ENCODE assay signal across 8 cellular contexts in the genomic region with DNA sequence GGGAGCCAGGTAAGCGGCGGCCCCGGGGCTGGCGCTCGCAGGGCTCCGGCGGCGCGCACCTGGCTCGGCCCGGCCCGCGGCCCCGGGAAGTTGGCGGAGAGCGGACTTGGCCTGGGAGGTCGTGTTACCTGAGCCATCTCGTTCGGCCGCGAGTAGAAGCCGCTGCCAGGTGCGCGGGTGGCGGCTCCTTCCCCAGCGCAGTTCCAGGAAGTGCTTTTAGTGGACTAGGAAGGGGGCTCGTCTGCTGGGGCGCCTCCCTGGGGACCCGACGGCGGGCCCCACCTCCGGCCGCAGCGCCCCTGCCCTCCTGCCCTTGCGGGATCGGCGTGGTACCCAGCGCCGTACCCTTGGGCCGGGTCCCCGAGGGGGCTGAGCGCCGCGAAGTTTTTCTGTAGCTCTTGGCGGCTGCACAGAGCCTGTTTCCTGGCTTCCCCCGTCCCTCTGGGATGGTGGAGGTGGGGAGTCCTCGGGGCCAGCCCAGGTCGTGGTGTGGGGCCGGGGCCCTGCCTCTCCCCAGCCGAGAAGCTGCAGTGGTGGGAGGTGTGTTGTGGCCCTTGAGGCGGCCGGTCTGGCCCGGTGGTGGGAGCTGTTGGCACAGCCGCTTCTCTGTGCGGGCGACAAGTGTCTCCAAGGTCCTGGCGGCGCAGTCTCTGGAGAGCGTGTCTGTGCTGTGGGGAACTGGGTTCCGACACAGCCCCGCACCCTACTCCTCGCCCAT.
DNase-seq lines count a peak whose midpoint lies in the region; ATAC-seq lines count a peak whose summit lies in the region.

No MANE protein-coding gene starts in this region.

- no peak for ATAC-seq in CD4-positive, CD25-positive, alpha-beta regulatory T cell (ENCODE audit: low read depth in 2 of 2)
- peak; percentile 14 for ATAC-seq in GM21423 (IDR thresholded peaks at IDR 0.05; ENCODE audit: unreplicated experiment)
- peak in 1 of 2 donors; percentile 10 for ATAC-seq in stimulated activated naive B cell treated with anti-CD40 and anti-IgM and Interleukin-4, amounts not matched to agents 10 μg/mL and 1 μg/mL and 100 μg/mL, for 72 hours (replicated peaks)

- peak overlapping the region; percentile 82 for H3K4me3 ChIP-seq in CD4-positive, CD25-positive, alpha-beta regulatory T cell (ENCODE audit: low read depth, low read length)
- peak overlapping the region; percentile 55 for H3K4me3 ChIP-seq in Jurkat, Clone E6-1 (ENCODE audit: low read length)

- no peaks in the 10 kb centered on the region for H3K27me3 ChIP-seq in CD4-positive, CD25-positive, alpha-beta regulatory T cell (ENCODE audit: control insufficient read depth, insufficient read depth, low read length)

- peak overlapping the region; percentile 89 to 97 (median 94) for H3K4me3 Mint-ChIP-seq in CD4-positive, CD25-positive, alpha-beta regulatory T cell
- peak overlapping the region; percentile 87 for H3K4me3 Mint-ChIP-seq in activated naive CD8-positive, alpha-beta T cell treated with anti-CD3 and anti-CD28 coated beads for 36 hours
- H3K4me3 Mint-ChIP-seq in stimulated activated naive B cell treated with anti-CD40 and anti-IgM and Interleukin-4, amounts not matched to agents 10 μg/mL and 1 μg/mL and 100 μg/mL, for 72 hours: peak overlapping the region; percentile 95 to 96

- H3K9me3 ChIP-seq in CD4-positive, CD25-positive, alpha-beta regulatory T cell (ENCODE audit: control insufficient read depth in 2 of 2, low read length in 2 of 2): no peaks in the 10 kb centered on the region

- peaks cover 57% of the 10 kb centered on the region for H3K4me1 ChIP-seq in CD4-positive, CD25-positive, alpha-beta regulatory T cell (ENCODE audit: control insufficient read depth, insufficient read depth, low read length, poor library complexity, severe bottlenecking)

- DNase-seq in CD4-positive, CD25-positive, alpha-beta regulatory T cell: peak in 2 of 3 donors; percentile 34 to 58
- no peak for DNase-seq in Jurkat, Clone E6-1 (ENCODE audit: low read depth, low spot score)
- peak; percentile 34 for DNase-seq in activated naive CD8-positive, alpha-beta T cell treated with anti-CD3 and anti-CD28 coated beads for 36 hours
- peak; percentile 81 for DNase-seq in islet precursor cell
- DNase-seq in stimulated activated naive B cell treated with anti-CD40 and anti-IgM and Interleukin-4, amounts not matched to agents 10 μg/mL and 1 μg/mL and 100 μg/mL, for 72 hours: no peak
- no peak for DNase-seq in DMS 273 (lab: John Stamatoyannopoulos, UW; ENCODE audit: unreplicated experiment)
- no peak for DNase-seq in mesenteric fat pad (ENCODE audit: low spot score)

- no peaks in the 10 kb centered on the region for H3K36me3 ChIP-seq in CD4-positive, CD25-positive, alpha-beta regulatory T cell (ENCODE audit: control insufficient read depth, insufficient read depth, low read length)

- peak overlapping the region; percentile 90 for H3K27ac ChIP-seq in CD4-positive, CD25-positive, alpha-beta regulatory T cell (ENCODE audit: insufficient read depth, low read length, poor library complexity, severe bottlenecking)

- peaks cover 5 to 59% (median 45%) of the 10 kb centered on the region in 4 donors for H3K4me1 Mint-ChIP-seq in CD4-positive, CD25-positive, alpha-beta regulatory T cell
- peaks cover 53% of the 10 kb centered on the region for H3K4me1 Mint-ChIP-seq in activated naive CD8-positive, alpha-beta T cell treated with anti-CD3 and anti-CD28 coated beads for 36 hours
- H3K4me1 Mint-ChIP-seq in stimulated activated naive B cell treated with anti-CD40 and anti-IgM and Interleukin-4, amounts not matched to agents 10 μg/mL and 1 μg/mL and 100 μg/mL, for 72 hours: peaks cover 52 to 61% of the 10 kb centered on the region in 2 donors

- peak overlapping the region; percentile 87 to 99 (median 96) for H3K27ac Mint-ChIP-seq in CD4-positive, CD25-positive, alpha-beta regulatory T cell
- peak overlapping the region; percentile 72 for H3K27ac Mint-ChIP-seq in activated naive CD8-positive, alpha-beta T cell treated with anti-CD3 and anti-CD28 coated beads for 36 hours
- H3K27ac Mint-ChIP-seq in stimulated activated naive B cell treated with anti-CD40 and anti-IgM and Interleukin-4, amounts not matched to agents 10 μg/mL and 1 μg/mL and 100 μg/mL, for 72 hours: peak overlapping the region; percentile 89

- H3K27me3 Mint-ChIP-seq in CD4-positive, CD25-positive, alpha-beta regulatory T cell: no peaks in the 10 kb centered on the region
- no peaks in the 10 kb centered on the region for H3K27me3 Mint-ChIP-seq in activated naive CD8-positive, alpha-beta T cell treated with anti-CD3 and anti-CD28 coated beads for 36 hours
- no peaks in the 10 kb centered on the region for H3K27me3 Mint-ChIP-seq in stimulated activated naive B cell treated with anti-CD40 and anti-IgM and Interleukin-4, amounts not matched to agents 10 μg/mL and 1 μg/mL and 100 μg/mL, for 72 hours

- H3K36me3 Mint-ChIP-seq in CD4-positive, CD25-positive, alpha-beta regulatory T cell: no peaks in the 10 kb centered on the region
- H3K36me3 Mint-ChIP-seq in activated naive CD8-positive, alpha-beta T cell treated with anti-CD3 and anti-CD28 coated beads for 36 hours: peaks cover 5% of the 10 kb centered on the region
- H3K36me3 Mint-ChIP-seq in stimulated activated naive B cell treated with anti-CD40 and anti-IgM and Interleukin-4, amounts not matched to agents 10 μg/mL and 1 μg/mL and 100 μg/mL, for 72 hours: peaks cover 0 to 3% of the 10 kb centered on the region in 2 donors

- no peaks in the 10 kb centered on the region for H3K9me3 Mint-ChIP-seq in CD4-positive, CD25-positive, alpha-beta regulatory T cell
- no peaks in the 10 kb centered on the region for H3K9me3 Mint-ChIP-seq in activated naive CD8-positive, alpha-beta T cell treated with anti-CD3 and anti-CD28 coated beads for 36 hours
- no peaks in the 10 kb centered on the region for H3K9me3 Mint-ChIP-seq in stimulated activated naive B cell treated with anti-CD40 and anti-IgM and Interleukin-4, amounts not matched to agents 10 μg/mL and 1 μg/mL and 100 μg/mL, for 72 hours

Comparison
In these comparisons a context has a peak if more than half of its experiments do, and no peak if none do; other contexts are left out.
1. DNase-seq: peak in CD4-positive, CD25-positive, alpha-beta regulatory T cell (2 of 3), activated naive CD8-positive, alpha-beta T cell treated with anti-CD3 and anti-CD28 coated beads for 36 hours (single experiment) and islet precursor cell (single experiment); none in Jurkat, Clone E6-1 (single experiment), stimulated activated naive B cell treated with anti-CD40 and anti-IgM and Interleukin-4, amounts not matched to agents 10 μg/mL and 1 μg/mL and 100 μg/mL, for 72 hours (single experiment), DMS 273 (single experiment) and mesenteric fat pad (single experiment).
2. Peak in every context shown above with its lines, with median percentiles within 50 percentile points of each other: H3K27ac Mint-ChIP-seq and H3K4me3 Mint-ChIP-seq.